ENCODE assay signal across 24 cellular contexts in genomic region chr7:14199336-14199735, GRCh38.
"Had no signal": no experiment of that assay in that cellular context is flagged by ENCODE, and none has a peak within 500 bp of the region (broad histone marks: within the 10 kb centered on the region; RNA-seq: fewer than 3 reads in every experiment).

No MANE protein-coding gene starts in this region.

- H3K4me1 ChIP-seq: colonic mucosa had no signal

- H3K27ac ChIP-seq: colonic mucosa, coronary artery, dorsolateral prefrontal cortex, epithelial cell of prostate, esophagus muscularis mucosa, esophagus squamous epithelium, foreskin keratinocyte, gastrocnemius medialis, gastroesophageal sphincter, heart left ventricle, heart right ventricle had no signal

- H3K36me3 ChIP-seq: colonic mucosa, esophagus muscularis mucosa, esophagus squamous epithelium, gastrocnemius medialis, gastroesophageal sphincter, heart left ventricle, heart right ventricle had no signal

- ATAC-seq: effector memory CD8-positive, alpha-beta T cell; esophagus mucosa; foreskin keratinocyte; gastrocnemius medialis; gastroesophageal sphincter; heart left ventricle; heart right ventricle had no signal

- H3K4me3 ChIP-seq: colonic mucosa, coronary artery, dorsolateral prefrontal cortex, esophagus muscularis mucosa, esophagus squamous epithelium, gastrocnemius medialis, gastroesophageal sphincter, heart left ventricle, heart right ventricle had no signal

- H3K9me3 ChIP-seq: colonic mucosa, esophagus squamous epithelium, gastrocnemius medialis had no signal

- DNase-seq: colonic mucosa; cortex of kidney; dermis blood vessel endothelial cell; effector CD4-positive, alpha-beta T cell; effector CD8-positive, alpha-beta T cell; effector memory CD4-positive, alpha-beta T cell; effector memory CD8-positive, alpha-beta T cell; endodermal cell; erythroblast; esophagus squamous epithelium; foreskin fibroblast; foreskin keratinocyte; foreskin melanocyte; gastrocnemius medialis; glutamatergic neuron; head of caudate nucleus; heart left ventricle; heart right ventricle had no signal
